Comparison of ENCODE assay signal across 23 cellular contexts in the genomic region with DNA sequence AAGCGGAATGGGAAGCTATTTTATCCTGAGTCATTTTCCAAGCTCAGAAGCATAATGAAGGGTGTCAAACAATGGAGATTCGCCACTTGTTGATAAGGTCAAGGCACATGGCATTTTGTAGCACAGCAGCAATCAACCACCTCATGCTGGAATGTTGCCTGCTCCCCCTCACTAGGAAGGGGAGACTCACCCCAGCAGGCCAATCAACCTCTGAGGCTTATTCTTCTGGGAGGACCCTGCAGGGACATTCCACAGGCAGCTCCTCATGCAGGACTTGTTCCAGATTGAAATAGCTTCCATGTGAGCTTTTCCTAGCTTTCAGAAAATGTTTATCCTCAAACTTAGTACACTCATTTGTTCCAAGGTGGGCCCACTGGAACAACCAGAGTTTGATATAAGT.
DNase-seq lines count a peak whose midpoint lies in the region; ATAC-seq and TF ChIP-seq lines count a peak whose summit lies in the region.
"Had no signal": no experiment of that assay in that cellular context is flagged by ENCODE, and none has a peak within 500 bp of the region (broad histone marks: within the 10 kb centered on the region; RNA-seq: fewer than 3 reads in every experiment).

No MANE protein-coding gene starts in this region.

- no peak overlapping the region for H3K4me3 ChIP-seq in osteoblast (ENCODE audit: insufficient read depth, low read length)
- H3K4me3 ChIP-seq: GM12878, PC-9, smooth muscle cell had no signal

- TF ChIP-seq CTCF in osteoblast (IDR thresholded peaks at IDR 0.05; ENCODE audit: extremely low read depth, low read depth, low read length) = no peak

- no peaks in the 10 kb centered on the region for H3K36me3 ChIP-seq in osteoblast (ENCODE audit: insufficient read depth, low read length)

- peak overlapping the region; percentile 19 for H2AFZ ChIP-seq in osteoblast (ENCODE audit: low read length)
- H2AFZ ChIP-seq: PC-9 had no signal

- no peaks in the 10 kb centered on the region for H4K20me1 ChIP-seq in osteoblast (ENCODE audit: insufficient read depth, low read length)

- no peaks in the 10 kb centered on the region for H3K27me3 ChIP-seq in osteoblast (ENCODE audit: insufficient read depth, low read length)

- H3K4me1 ChIP-seq in osteoblast (ENCODE audit: insufficient read depth, low read length) = peaks cover 8% of the 10 kb centered on the region

- no peak overlapping the region for H3K4me2 ChIP-seq in osteoblast (ENCODE audit: insufficient read depth, low read length)
- H3K4me2 ChIP-seq: PC-9, smooth muscle cell had no signal

- DNase-seq in ELR (ENCODE audit: low read depth) = peak; percentile 22
- peak; percentile 94 for DNase-seq in fibroblast of peridontal ligament (ENCODE audit: extremely low read depth)
- DNase-seq in osteoblast (ENCODE audit: insufficient read length, low spot score, missing footprints) = no peak
- DNase-seq in NCI-H1417 treated with DMSO at 0.1 percent for 48 hours (lab: John Stamatoyannopoulos, UW) = no peak
- no peak for DNase-seq in globus pallidus (ENCODE audit: low spot score)
- DNase-seq: activated CD8-positive, alpha-beta memory T cell treated with anti-CD3 and anti-CD28 coated beads for 24 hours; activated gamma-delta T cell; DND-41; effector CD4-positive, alpha-beta T cell; foreskin melanocyte; immature natural killer cell; Kasumi-1; midbrain; NCI-H187; NCI-H526 treated with DMSO at 0.1 percent for 48 hours; PC-9; stimulated activated naive B cell treated with anti-CD40 and anti-IgM and Interleukin-4, amounts not matched to agents 10 μg/mL and 1 μg/mL and 100 μg/mL, for 72 hours had no signal

- ATAC-seq in SK-N-SH treated with all-trans-retinoic acid at 6 μM for 48 hours = peak; percentile 54
- ATAC-seq in HG03521 (IDR thresholded peaks at IDR 0.05; ENCODE audit: unreplicated experiment) = no peak
- ATAC-seq: GM12878; stimulated activated naive B cell treated with anti-CD40 and anti-IgM and Interleukin-4, amounts not matched to agents 10 μg/mL and 1 μg/mL and 100 μg/mL, for 72 hours had no signal

- H3K27ac ChIP-seq in osteoblast (ENCODE audit: low read depth, low read length) = no peak overlapping the region
- H3K27ac ChIP-seq: C4-2B, PC-9, VCaP had no signal

- H3K79me2 ChIP-seq in osteoblast (ENCODE audit: insufficient read depth, low read length) = no peaks in the 10 kb centered on the region

- no peaks in the 10 kb centered on the region for H3K9me3 ChIP-seq in osteoblast (ENCODE audit: low read depth, low read length)

TF ChIP-seq in SK-N-SH treated with all-trans-retinoic acid at 6 μM for 48 hours, 23 proteins besides CTCF, POLR2A, EP300 and RAD21:
- TF ChIP-seq, protein P1, sequence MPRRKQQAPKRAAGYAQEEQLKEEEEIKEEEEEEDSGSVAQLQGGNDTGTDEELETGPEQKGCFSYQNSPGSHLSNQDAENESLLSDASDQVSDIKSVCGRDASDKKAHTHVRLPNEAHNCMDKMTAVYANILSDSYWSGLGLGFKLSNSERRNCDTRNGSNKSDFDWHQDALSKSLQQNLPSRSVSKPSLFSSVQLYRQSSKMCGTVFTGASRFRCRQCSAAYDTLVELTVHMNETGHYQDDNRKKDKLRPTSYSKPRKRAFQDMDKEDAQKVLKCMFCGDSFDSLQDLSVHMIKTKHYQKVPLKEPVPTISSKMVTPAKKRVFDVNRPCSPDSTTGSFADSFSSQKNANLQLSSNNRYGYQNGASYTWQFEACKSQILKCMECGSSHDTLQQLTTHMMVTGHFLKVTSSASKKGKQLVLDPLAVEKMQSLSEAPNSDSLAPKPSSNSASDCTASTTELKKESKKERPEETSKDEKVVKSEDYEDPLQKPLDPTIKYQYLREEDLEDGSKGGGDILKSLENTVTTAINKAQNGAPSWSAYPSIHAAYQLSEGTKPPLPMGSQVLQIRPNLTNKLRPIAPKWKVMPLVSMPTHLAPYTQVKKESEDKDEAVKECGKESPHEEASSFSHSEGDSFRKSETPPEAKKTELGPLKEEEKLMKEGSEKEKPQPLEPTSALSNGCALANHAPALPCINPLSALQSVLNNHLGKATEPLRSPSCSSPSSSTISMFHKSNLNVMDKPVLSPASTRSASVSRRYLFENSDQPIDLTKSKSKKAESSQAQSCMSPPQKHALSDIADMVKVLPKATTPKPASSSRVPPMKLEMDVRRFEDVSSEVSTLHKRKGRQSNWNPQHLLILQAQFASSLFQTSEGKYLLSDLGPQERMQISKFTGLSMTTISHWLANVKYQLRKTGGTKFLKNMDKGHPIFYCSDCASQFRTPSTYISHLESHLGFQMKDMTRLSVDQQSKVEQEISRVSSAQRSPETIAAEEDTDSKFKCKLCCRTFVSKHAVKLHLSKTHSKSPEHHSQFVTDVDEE (CRISPR knock-in tag; IDR thresholded peaks at IDR 0.05) = no peak
- TF ChIP-seq ESRRG (CRISPR knock-in tag; IDR thresholded peaks at IDR 0.05) = no peak
- TF ChIP-seq, protein P2, sequence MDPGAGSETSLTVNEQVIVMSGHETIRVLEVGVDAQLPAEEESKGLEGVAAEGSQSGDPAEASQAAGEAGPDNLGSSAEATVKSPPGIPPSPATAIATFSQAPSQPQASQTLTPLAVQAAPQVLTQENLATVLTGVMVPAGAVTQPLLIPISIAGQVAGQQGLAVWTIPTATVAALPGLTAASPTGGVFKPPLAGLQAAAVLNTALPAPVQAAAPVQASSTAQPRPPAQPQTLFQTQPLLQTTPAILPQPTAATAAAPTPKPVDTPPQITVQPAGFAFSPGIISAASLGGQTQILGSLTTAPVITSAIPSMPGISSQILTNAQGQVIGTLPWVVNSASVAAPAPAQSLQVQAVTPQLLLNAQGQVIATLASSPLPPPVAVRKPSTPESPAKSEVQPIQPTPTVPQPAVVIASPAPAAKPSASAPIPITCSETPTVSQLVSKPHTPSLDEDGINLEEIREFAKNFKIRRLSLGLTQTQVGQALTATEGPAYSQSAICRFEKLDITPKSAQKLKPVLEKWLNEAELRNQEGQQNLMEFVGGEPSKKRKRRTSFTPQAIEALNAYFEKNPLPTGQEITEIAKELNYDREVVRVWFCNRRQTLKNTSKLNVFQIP (CRISPR knock-in tag; IDR thresholded peaks at IDR 0.05; ENCODE audit: borderline replicate concordance, low read depth) = no peak
- TF ChIP-seq ZNF70 (CRISPR knock-in tag; IDR thresholded peaks at IDR 0.05) = no peak
- TF ChIP-seq SNAI2 (CRISPR knock-in tag; IDR thresholded peaks at IDR 0.05) = no peak
- no peak for TF ChIP-seq OSR1 (CRISPR knock-in tag; IDR thresholded peaks at IDR 0.05)
- TF ChIP-seq ZC3H10 (CRISPR knock-in tag; IDR thresholded peaks at IDR 0.05) = no peak
- TF ChIP-seq ZFP3 (CRISPR knock-in tag; IDR thresholded peaks at IDR 0.05) = no peak
- TF ChIP-seq PPARA (CRISPR knock-in tag; IDR thresholded peaks at IDR 0.05; ENCODE audit: borderline replicate concordance) = no peak
- TF ChIP-seq ISL1 (CRISPR knock-in tag; IDR thresholded peaks at IDR 0.05) = no peak
- TF ChIP-seq ZNF565 (CRISPR knock-in tag; conservative IDR thresholded peaks at IDR 0.05; ENCODE audit: low read depth) = no peak
- no peak for TF ChIP-seq CREB5 (CRISPR knock-in tag; IDR thresholded peaks at IDR 0.05; ENCODE audit: low read depth)
- no peak for TF ChIP-seq ZFP30 (CRISPR knock-in tag; IDR thresholded peaks at IDR 0.05)

Comparison
In these comparisons a context has a peak if more than half of its experiments do, and no peak if none do; other contexts are left out.
1. DNase-seq: peak in ELR (single experiment) and fibroblast of peridontal ligament (single experiment); none in osteoblast (single experiment), NCI-H1417 treated with DMSO at 0.1 percent for 48 hours (single experiment) and globus pallidus (single experiment).